8 cellular contexts compared by ENCODE assay signal in the genomic region with DNA sequence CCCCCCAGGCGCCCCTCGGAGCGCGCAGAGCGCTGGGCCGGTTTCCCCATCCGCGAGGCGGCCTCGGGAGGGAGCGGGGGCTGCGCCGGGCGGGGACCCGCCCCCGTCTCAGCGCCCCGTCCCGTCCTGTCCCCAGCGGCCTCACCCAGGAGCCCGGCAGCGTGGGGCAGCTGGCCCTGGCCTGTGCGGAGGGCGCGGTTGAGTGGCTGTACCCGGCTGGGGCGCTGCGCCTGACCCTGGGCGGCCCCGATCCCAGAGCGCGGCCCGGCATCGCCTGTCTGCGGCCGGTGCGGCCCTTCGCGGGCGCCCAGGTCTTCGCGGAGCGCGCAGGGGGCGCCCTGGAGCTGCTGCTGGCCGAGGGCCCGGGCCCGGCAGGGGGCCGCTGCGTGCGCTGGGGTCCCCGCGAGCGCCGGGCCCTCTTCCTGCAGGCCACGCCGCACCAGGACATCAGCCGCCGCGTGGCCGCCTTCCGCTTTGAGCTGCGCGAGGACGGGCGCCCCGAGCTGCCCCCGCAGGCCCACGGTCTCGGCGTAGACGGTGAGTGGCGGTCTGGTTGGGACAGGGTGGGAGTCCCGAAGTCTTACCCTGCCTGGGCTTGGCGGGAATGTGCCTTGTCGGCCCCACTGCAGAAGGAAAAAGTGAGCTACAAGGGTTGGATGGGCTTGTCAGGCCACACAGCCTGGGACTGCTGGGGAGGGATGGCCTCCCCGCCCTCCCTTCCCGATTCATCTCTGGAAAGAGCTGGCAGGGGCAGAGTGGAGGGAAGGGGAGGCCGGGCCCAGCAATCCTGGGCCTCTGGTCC. TPM values are rescaled to one million over a fixed set of nuclear protein-coding genes. Genes with fewer than 3 reads are reported as not detected.
DNase-seq lines count a peak whose midpoint lies in the region; ATAC-seq, FAIRE-seq and TF ChIP-seq lines count a peak whose summit lies in the region.

No MANE protein-coding gene starts in this region.

- no peak overlapping the region for H3K56ac ChIP-seq in H1 (replicated peaks; ENCODE audit: insufficient read length, low read depth, low read length)

- no peaks in the 10 kb centered on the region for H3K36me3 ChIP-seq in PC-9 (ENCODE audit: low read depth)
- H3K36me3 ChIP-seq in H1 (ENCODE audit: control insufficient read depth in 2 of 4, insufficient read depth in 4 of 4, low read length in 3 of 4) = no peaks in the 10 kb centered on the region
- no peaks in the 10 kb centered on the region for H3K36me3 ChIP-seq in neural cell (ENCODE audit: insufficient read depth, low read length)

- H2BK15ac ChIP-seq in H1 (ENCODE audit: low read length) = no peak overlapping the region

- H3K27me3 ChIP-seq in CD4-positive, alpha-beta T cell (ENCODE audit: control insufficient read depth, insufficient read depth, low read length) = peaks cover 16% of the 10 kb centered on the region
- H3K27me3 ChIP-seq in PC-9 (ENCODE audit: insufficient read depth, low read depth) = peaks cover 7% of the 10 kb centered on the region; the same call in 1 of the 2 replicates
- peaks cover 0 to 44% (median 26%) of the 10 kb centered on the region in 4 experiments; a peak in 6 of 7 replicates for H3K27me3 ChIP-seq in H1 (replicated peaks in 1 of 4; ENCODE audit: control insufficient read depth in 3 of 4, extremely low read depth in 1 of 4, insufficient read depth in 3 of 4, low read length in 3 of 4)
- no peaks in the 10 kb centered on the region for H3K27me3 ChIP-seq in neural cell (ENCODE audit: insufficient read depth, low read depth, low read length)

- no peak overlapping the region for H3K14ac ChIP-seq in H1 (ENCODE audit: insufficient read length)

- no peak overlapping the region for H2AK5ac ChIP-seq in H1 (ENCODE audit: low read depth, low read length)

- WGBS in H1 (ENCODE audit: extremely low coverage in 1 of 2, insufficient coverage in 1 of 2, insufficient read length in 1 of 2, insufficient replicate concordance in 2 of 2, low coverage in 1 of 2, low lambda C conversion rate in 2 of 2, missing lambda C conversion rate in 1 of 2), 2 experiments = 3% methylated on average over 42 of the region's 79 CpGs; no CpG with 5 or more reads in 1 of the 2 experiments

- H3K18ac ChIP-seq in H1 (ENCODE audit: extremely low read depth, low read length) = peak overlapping the region; percentile 48

- no TSS peak for BruUV-seq in PC-9 (replicated peaks; lab: Mats Ljungman, UMichigan)

- H3K9ac ChIP-seq in H1 (replicated peaks in 1 of 4; ENCODE audit: extremely low read depth in 1 of 4, low read depth in 3 of 4, low read length in 3 of 4) (peak overlapping the region in 1 of 4 experiments; percentile 54; a peak in 2 of 7 replicates), neural cell (ENCODE audit: low read length) (peak overlapping the region; percentile 51)

- H2AFZ ChIP-seq in PC-9 = 0 out of 2 replicates have a peak overlapping the region, but pooled peaks have one; percentile 33
- no peak overlapping the region for H2AFZ ChIP-seq in H1 (ENCODE audit: low read length)
- no peak overlapping the region for H2AFZ ChIP-seq in neural cell (ENCODE audit: low read depth, low read length)

- H4K20me1 ChIP-seq in PC-9 (ENCODE audit: insufficient read depth) (peaks cover 12% of the 10 kb centered on the region; the same call in 1 of the 2 replicates), H1 (replicated peaks in 1 of 2; ENCODE audit: control insufficient read depth in 1 of 2, insufficient read depth in 2 of 2, low read length in 2 of 2) (peaks cover 4 to 13% of the 10 kb centered on the region in 2 experiments), neural cell (ENCODE audit: insufficient read depth) (no peaks in the 10 kb centered on the region)

- H3K27ac Mint-ChIP-seq in CD4-positive, alpha-beta T cell = no peak overlapping the region

- POLR2A ChIA-PET in CD4-positive, alpha-beta T cell (lab: Charles Lee) = interaction anchor here (1.4 to 4.5 kb wide), 4 partner anchors 11 to 73 kb away, joined by 3 to 30 read pairs (median 14); partner anchors contain the start of genes CCDC78, CHTF18, HAGHL and RPUSD1
- POLR2A ChIA-PET in PC-9 (lab: Charles Lee; ENCODE audit: unreplicated experiment) (interaction anchor here (0.7 to 1.5 kb wide), 4 partner anchors 10 to 92 kb away, joined by 3 to 26 read pairs (median 14); partner anchors contain the start of genes CCDC78, CHTF18 and RPUSD1), H1 (lab: Charles Lee; ENCODE audit: partially characterized antibody) (interaction anchor here (0.9 to 23.0 kb wide), 21 partner anchors 1 to 345 kb away, joined by 3 to 353 read pairs (median 5); partner anchors contain the start of genes ANTKMT, CCDC78, CHTF18 and CIAO3)

- H3K4me2 ChIP-seq in PC-9 = peak overlapping the region; percentile 85
- peak overlapping the region; percentile 53 to 83 for H3K4me2 ChIP-seq in H1 (ENCODE audit: insufficient read depth in 1 of 2, low read depth in 2 of 2, low read length in 2 of 2)
- H3K4me2 ChIP-seq in neural cell (ENCODE audit: low read length) = peak overlapping the region; percentile 35

- no peak for DNase-seq in CD4-positive, alpha-beta T cell
- DNase-seq in PC-9 = peak in 1 of 2 experiments; percentile 45
- no peak for DNase-seq in H1 (ENCODE audit: low read depth in 1 of 2, low spot score in 2 of 2)
- DNase-seq in H54 (ENCODE audit: insufficient read length, low spot score) = no peak
- DNase-seq in NCI-H1105 treated with DMSO at 0.1 percent for 48 hours (lab: John Stamatoyannopoulos, UW) = no peak
- no peak for DNase-seq in NOMO-1 treated with dmso at 0.1 percent for 144 hours (lab: John Stamatoyannopoulos, UW; ENCODE audit: unreplicated experiment)

- peak overlapping the region; percentile 73; the same call in 1 of the 2 replicates for H4K8ac ChIP-seq in H1 (ENCODE audit: extremely low read depth, insufficient read depth, low read length)

- H3K4me1 Mint-ChIP-seq in CD4-positive, alpha-beta T cell (ENCODE audit: low read depth) = peaks cover 24% of the 10 kb centered on the region

- no peaks in the 10 kb centered on the region for H3K9me3 Mint-ChIP-seq in CD4-positive, alpha-beta T cell

- peaks cover 14% of the 10 kb centered on the region for H3K27me3 Mint-ChIP-seq in CD4-positive, alpha-beta T cell

- TF ChIP-seq EP300 in H1 (IDR thresholded peaks at IDR 0.05; ENCODE audit: borderline replicate concordance in 1 of 2, low read depth in 2 of 2, low read length in 2 of 2) = no peak
- no peak for TF ChIP-seq EP300 in neural cell (conservative IDR thresholded peaks at IDR 0.05; ENCODE audit: poor library complexity, severe bottlenecking)

- no peak overlapping the region for H3K23ac ChIP-seq in H1 (ENCODE audit: insufficient read length)

- no peak for ATAC-seq in CD4-positive, alpha-beta T cell (ENCODE audit: poor library complexity)
- ATAC-seq in GM19035 (IDR thresholded peaks at IDR 0.05; ENCODE audit: unreplicated experiment) = peak; percentile 23

- no peak overlapping the region for H4K5ac ChIP-seq in H1 (ENCODE audit: insufficient read length, low read depth, low read length)

- H3K4me3 Mint-ChIP-seq in CD4-positive, alpha-beta T cell = peak overlapping the region; percentile 69

- TF ChIP-seq POLR2A in H1 (IDR thresholded peaks at IDR 0.05; ENCODE audit: control extremely low read depth in 1 of 2, low read depth in 2 of 2, low read length in 2 of 2) (no peak), H54 (IDR thresholded peaks at IDR 0.05; ENCODE audit: low read depth, low read length) (no peak)

- FAIRE-seq in H1 (lab: Jason Lieb, UNC) (no peak), H54 (lab: Jason Lieb, UNC) (no peak)

- H2BK120ac ChIP-seq in H1 (replicated peaks; ENCODE audit: low read depth, low read length) = no peak overlapping the region

- H3F3A ChIP-seq in PC-9 (ENCODE audit: insufficient read depth, low read depth) (peaks cover 44% of the 10 kb centered on the region), neural cell (ENCODE audit: insufficient read depth, low read length, poor library complexity, severe bottlenecking) (peaks cover 4% of the 10 kb centered on the region)

- no peak overlapping the region for H2BK12ac ChIP-seq in H1 (ENCODE audit: low read depth, low read length)

- H3K4ac ChIP-seq in H1 (replicated peaks; ENCODE audit: insufficient read length, low read depth, low read length) = no peak overlapping the region

- intact Hi-C loops in CD4-positive, alpha-beta T cell (cut with DNase I, micrococcal nuclease) = loop anchor here in 1 of 2 experiments (2.0 kb wide), 1 partner anchor 13 kb away; no protein-coding TSS in a partner anchor
- intact Hi-C loops in PC-9 (cut with micrococcal nuclease; ENCODE audit: unreplicated experiment) = no loop called here

- no peaks in the 10 kb centered on the region for H3K36me3 Mint-ChIP-seq in CD4-positive, alpha-beta T cell (ENCODE audit: low read depth)

- no peak overlapping the region for H3K27ac ChIP-seq in CD4-positive, alpha-beta T cell (ENCODE audit: low read depth, low read length)
- H3K27ac ChIP-seq in PC-9 (no peak overlapping the region), H1 (ENCODE audit: low read depth, low read length) (no peak overlapping the region), neural cell (ENCODE audit: low read length) (peak overlapping the region; percentile 58)

- no peak for TF ChIP-seq CTCF in CD4-positive, alpha-beta T cell (IDR thresholded peaks at IDR 0.05)
- TF ChIP-seq CTCF in PC-9 (conservative IDR thresholded peaks at IDR 0.05) (no peak; the same call in 1 of the 2 replicates), H1 (IDR thresholded peaks at IDR 0.05; ENCODE audit: control extremely low read depth in 1 of 3, insufficient read depth in 1 of 3, low read depth in 1 of 3, low read length in 3 of 3) (peak in 2 of 3 experiments; percentile 22 to 53; a peak in 3 of 4 replicates), neural cell (IDR thresholded peaks at IDR 0.05; ENCODE audit: poor library complexity, severe bottlenecking) (peak; percentile 55)

- H3K4me1 ChIP-seq in PC-9 (replicated peaks; ENCODE audit: insufficient read depth) = peaks cover 55% of the 10 kb centered on the region
- H3K4me1 ChIP-seq in H1 (replicated peaks in 1 of 4; ENCODE audit: control insufficient read depth in 3 of 4, insufficient read depth in 4 of 4, low read length in 3 of 4) = peaks cover 0 to 29% (median 19%) of the 10 kb centered on the region in 4 experiments; a peak in 5 of 7 replicates

- H3K79me2 ChIP-seq in PC-9 (ENCODE audit: low read depth) = peaks cover 4% of the 10 kb centered on the region; the same call in 1 of the 2 replicates
- H3K79me2 ChIP-seq in H1 (ENCODE audit: control insufficient read depth in 1 of 2, insufficient read depth in 2 of 2, low read length in 2 of 2) = no peaks in the 10 kb centered on the region
- H3K79me2 ChIP-seq in neural cell (replicated peaks; ENCODE audit: insufficient read depth, low read length) = peaks cover 21% of the 10 kb centered on the region

- H3K23me2 ChIP-seq in H1 (ENCODE audit: low read depth, low read length) = peaks cover 17% of the 10 kb centered on the region; the same call in 1 of the 2 replicates

- H2BK20ac ChIP-seq in H1 (ENCODE audit: low read length) = no peak overlapping the region

- no peaks in the 10 kb centered on the region for H3K79me1 ChIP-seq in H1 (ENCODE audit: low read depth, low read length)

- CTCF ChIA-PET in CD4-positive, alpha-beta T cell (lab: Charles Lee) = interaction anchor here (1.0 to 2.3 kb wide), 3 partner anchors 17 to 73 kb away, joined by 3 to 8 read pairs (median 3); partner anchors contain the start of genes CHTF18, CIAO3 and RPUSD1
- CTCF ChIA-PET in PC-9 (lab: Charles Lee) = interaction anchor here (0.6 kb wide), 2 partner anchors 43 to 581 kb away, joined by 3 read pairs; no protein-coding TSS in a partner anchor
- CTCF ChIA-PET in H1 (lab: Charles Lee; ENCODE audit: partially characterized antibody) = interaction anchor here (0.6 to 33.4 kb wide), 19 partner anchors 8 to 616 kb away, joined by 3 to 977 read pairs (median 4); partner anchors contain the start of genes ANTKMT, CCDC78, CHTF18 and CIAO3

- H3K9me2 ChIP-seq in PC-9 (ENCODE audit: insufficient read depth) = no peaks in the 10 kb centered on the region
- H3K9me2 ChIP-seq in neural cell (ENCODE audit: insufficient read depth, low read length) = no peaks in the 10 kb centered on the region

- TF ChIP-seq RAD21 in H1 (IDR thresholded peaks at IDR 0.05 in 1 of 2, conservative IDR thresholded peaks at IDR 0.05 in 1 of 2; ENCODE audit: low read depth in 2 of 2, low read length in 2 of 2) (peak in 1 of 2 experiments; percentile 39; a peak in 2 of 4 replicates), neural cell (conservative IDR thresholded peaks at IDR 0.05) (peak; percentile 22)

- H3K4me3 ChIP-seq in PC-9 (peak overlapping the region; percentile 81), H1 (ENCODE audit: extremely low read depth in 1 of 4, insufficient read depth in 2 of 4, low read depth in 3 of 4, low read length in 4 of 4) (peak overlapping the region; percentile 41 to 74 (median 44); a peak in 7 of 8 replicates), neural cell (ENCODE audit: low read length) (peak overlapping the region; percentile 61)

- no peak overlapping the region for H4K91ac ChIP-seq in H1 (replicated peaks; ENCODE audit: insufficient read length, low read length)

- no peaks in the 10 kb centered on the region for H3K9me3 ChIP-seq in CD4-positive, alpha-beta T cell (ENCODE audit: control insufficient read depth, low read length)
- H3K9me3 ChIP-seq in PC-9 (ENCODE audit: insufficient read depth, low read depth) = no peaks in the 10 kb centered on the region
- H3K9me3 ChIP-seq in H1 (ENCODE audit: insufficient read depth in 2 of 2, low read depth in 1 of 2, low read length in 1 of 2) = no peaks in the 10 kb centered on the region
- H3K9me3 ChIP-seq in neural cell (ENCODE audit: low read length) = no peaks in the 10 kb centered on the region

- no peak overlapping the region; the same call in 1 of the 2 replicates for H2BK5ac ChIP-seq in H1 (ENCODE audit: low read depth, low read length)

RNA-seq across cellular contexts. Expression of gene METRN, which starts 0.7 kb away (rescaled TPM):
- total RNA-seq in CD4-positive, alpha-beta T cell = 1 to 10 TPM; 2.6 to 3.2 TPM
- 77.5 and 88.5 TPM in 2 replicates for total RNA-seq in PC-9 (2021)
- 18.7 and 19.1 TPM in 2 replicates for total RNA-seq in H1 (2021; fragmentation: NEBNext Ultra II Directional; extraction: Animal tissue kit (Norgen Biotek cat#: 25700))
- polyA plus RNA-seq in H1 (2011; rRNA removed) (25.8 and 43.4 TPM in 2 replicates), neural cell (37.6 and 56.1 TPM in 2 replicates)
- polyA plus RNA-seq in H1 (2011; cell fraction: cytosol; rRNA removed) = 39.6 TPM
- 64.1 TPM for polyA plus RNA-seq in H1 (2011; cell fraction: nucleus; rRNA removed)
- 7.7 to 23.1 TPM (median 19.6 TPM) in 4 replicates for polyA plus RNA-seq in H1 (2012, experiment 1 of 2)
- 13.6 TPM for polyA plus RNA-seq in H1 (2012, experiment 2 of 2)
- polyA plus RNA-seq in H1 (2013, experiment 1 of 2) = 11.6 TPM
- 12.0 TPM for polyA plus RNA-seq in H1 (2013, experiment 2 of 2)
- 2.6 and 3.7 TPM in 2 replicates for polyA minus RNA-seq in H1 (2011; rRNA and poly(A)+ RNA removed)
- polyA minus RNA-seq in H1 (2011; cell fraction: cytosol; rRNA and poly(A)+ RNA removed) = 10.6 TPM
- polyA minus RNA-seq in H1 (2011; cell fraction: nucleus; rRNA and poly(A)+ RNA removed) = 13.7 TPM
- 16.4 and 20.0 TPM in 2 replicates for polyA minus RNA-seq in neural cell

RNA-seq across cellular contexts. Expression of gene ANTKMT, which starts 5.3 kb away (rescaled TPM):
- 1 to 10 TPM; 8.1 TPM for total RNA-seq in CD4-positive, alpha-beta T cell
- total RNA-seq in PC-9 (2021) = 55.0 and 102 TPM in 2 replicates
- 26.5 and 31.8 TPM in 2 replicates for total RNA-seq in H1 (2021; fragmentation: NEBNext Ultra II Directional; extraction: Animal tissue kit (Norgen Biotek cat#: 25700))
- polyA plus RNA-seq in H1 (2011; rRNA removed) = 26.6 and 50.3 TPM in 2 replicates
- 26.8 TPM for polyA plus RNA-seq in H1 (2011; cell fraction: cytosol; rRNA removed)
- polyA plus RNA-seq in H1 (2011; cell fraction: nucleus; rRNA removed) = 47.4 TPM
- 5.3 to 19.7 TPM (median 15.5 TPM) in 4 replicates for polyA plus RNA-seq in H1 (2012, experiment 1 of 2)
- polyA plus RNA-seq in H1 (2012, experiment 2 of 2) = 9.2 TPM
- polyA plus RNA-seq in H1 (2013, experiment 1 of 2) = 26.3 TPM
- 25.7 TPM for polyA plus RNA-seq in H1 (2013, experiment 2 of 2)
- polyA minus RNA-seq in H1 (2011; rRNA and poly(A)+ RNA removed) = 0.66 and 1.2 TPM in 2 replicates
- 13.1 TPM for polyA minus RNA-seq in H1 (2011; cell fraction: cytosol; rRNA and poly(A)+ RNA removed)
- polyA minus RNA-seq in H1 (2011; cell fraction: nucleus; rRNA and poly(A)+ RNA removed) = 15.1 TPM
- 73.4 and 98.7 TPM in 2 replicates for polyA plus RNA-seq in neural cell
- polyA minus RNA-seq in neural cell = 10.5 and 18.7 TPM in 2 replicates

RNA-seq across cellular contexts. Expression of gene FBXL16, which starts 10.0 kb away (rescaled TPM):
- 10 to 100 TPM; 11.0 to 11.7 TPM for total RNA-seq in CD4-positive, alpha-beta T cell
- total RNA-seq in PC-9 (2021) = 22.2 and 24.0 TPM in 2 replicates
- total RNA-seq in H1 (2021; fragmentation: NEBNext Ultra II Directional; extraction: Animal tissue kit (Norgen Biotek cat#: 25700)) = 10.3 and 12.5 TPM in 2 replicates
- polyA plus RNA-seq in H1 (2011; rRNA removed) = 12.8 and 21.9 TPM in 2 replicates
- polyA plus RNA-seq in H1 (2011; cell fraction: cytosol; rRNA removed) = 10.8 TPM
- 15.2 TPM for polyA plus RNA-seq in H1 (2011; cell fraction: nucleus; rRNA removed)
- 6.9 to 31.1 TPM (median 29.9 TPM) in 4 replicates for polyA plus RNA-seq in H1 (2012, experiment 1 of 2)
- 7.1 TPM for polyA plus RNA-seq in H1 (2012, experiment 2 of 2)
- polyA plus RNA-seq in H1 (2013, experiment 1 of 2) = 15.8 TPM
- 14.3 TPM for polyA plus RNA-seq in H1 (2013, experiment 2 of 2)
- 3.3 and 3.8 TPM in 2 replicates for polyA minus RNA-seq in H1 (2011; rRNA and poly(A)+ RNA removed)
- polyA minus RNA-seq in H1 (2011; cell fraction: cytosol; rRNA and poly(A)+ RNA removed) = 10.3 TPM
- polyA minus RNA-seq in H1 (2011; cell fraction: nucleus; rRNA and poly(A)+ RNA removed) = 7.1 TPM
- 3.4 and 6.1 TPM in 2 replicates for polyA plus RNA-seq in neural cell
- polyA minus RNA-seq in neural cell = 8.0 and 10.8 TPM in 2 replicates

RNA-seq across cellular contexts. Expression of gene CCDC78, which starts 10.6 kb away (rescaled TPM):
- total RNA-seq in CD4-positive, alpha-beta T cell = 1 to 10 TPM; 1.2 to 2.7 TPM
- total RNA-seq in PC-9 (2021) = 4.2 and 6.4 TPM in 2 replicates
- 8.2 and 8.5 TPM in 2 replicates for total RNA-seq in H1 (2021; fragmentation: NEBNext Ultra II Directional; extraction: Animal tissue kit (Norgen Biotek cat#: 25700))
- 7.1 and 10.9 TPM in 2 replicates for polyA plus RNA-seq in H1 (2011; rRNA removed)
- polyA plus RNA-seq in H1 (2011; cell fraction: cytosol; rRNA removed) = 9.8 TPM
- polyA plus RNA-seq in H1 (2011; cell fraction: nucleus; rRNA removed) = 90.1 TPM
- 7.2 to 12.1 TPM (median 10.1 TPM) in 4 replicates for polyA plus RNA-seq in H1 (2012, experiment 1 of 2)
- 4.7 TPM for polyA plus RNA-seq in H1 (2012, experiment 2 of 2)
- polyA plus RNA-seq in H1 (2013, experiment 1 of 2) = 6.5 TPM
- polyA plus RNA-seq in H1 (2013, experiment 2 of 2) = 6.2 TPM
- 1.3 and 1.4 TPM in 2 replicates for polyA minus RNA-seq in H1 (2011; rRNA and poly(A)+ RNA removed)
- 2.9 TPM for polyA minus RNA-seq in H1 (2011; cell fraction: cytosol; rRNA and poly(A)+ RNA removed)
- 14.3 TPM for polyA minus RNA-seq in H1 (2011; cell fraction: nucleus; rRNA and poly(A)+ RNA removed)
- 8.8 and 10.7 TPM in 2 replicates for polyA plus RNA-seq in neural cell
- polyA minus RNA-seq in neural cell = 3.6 and 5.8 TPM in 2 replicates

RNA-seq across cellular contexts. Expression of gene HAGHL, which starts 11.3 kb away (rescaled TPM):
- total RNA-seq in CD4-positive, alpha-beta T cell = 1 to 10 TPM; 7.1 to 9.2 TPM
- 31.0 and 57.6 TPM in 2 replicates for total RNA-seq in PC-9 (2021)
- total RNA-seq in H1 (2021; fragmentation: NEBNext Ultra II Directional; extraction: Animal tissue kit (Norgen Biotek cat#: 25700)) = 23.1 and 26.6 TPM in 2 replicates
- 26.9 and 41.5 TPM in 2 replicates for polyA plus RNA-seq in H1 (2011; rRNA removed)
- polyA plus RNA-seq in H1 (2011; cell fraction: cytosol; rRNA removed) = 40.3 TPM
- polyA plus RNA-seq in H1 (2011; cell fraction: nucleus; rRNA removed) = 107 TPM
- polyA plus RNA-seq in H1 (2012, experiment 1 of 2) = 12.3 to 24.7 TPM (median 23.4 TPM) in 4 replicates
- 11.8 TPM for polyA plus RNA-seq in H1 (2012, experiment 2 of 2)
- 12.5 TPM for polyA plus RNA-seq in H1 (2013, experiment 1 of 2)
- 14.3 TPM for polyA plus RNA-seq in H1 (2013, experiment 2 of 2)
- 2.0 and 3.2 TPM in 2 replicates for polyA minus RNA-seq in H1 (2011; rRNA and poly(A)+ RNA removed)
- 12.3 TPM for polyA minus RNA-seq in H1 (2011; cell fraction: cytosol; rRNA and poly(A)+ RNA removed)
- 15.1 TPM for polyA minus RNA-seq in H1 (2011; cell fraction: nucleus; rRNA and poly(A)+ RNA removed)
- polyA plus RNA-seq in neural cell = 28.3 and 37.6 TPM in 2 replicates
- 5.4 and 8.0 TPM in 2 replicates for polyA minus RNA-seq in neural cell

Comparison
In these comparisons a context has a peak if more than half of its experiments do, and no peak if none do; other contexts are left out.
1. CTCF ChIP-seq: peak in H1 (2 of 3) and neural cell (single experiment); none in CD4-positive, alpha-beta T cell (single experiment) and PC-9 (single experiment).
2. H3K4me2 ChIP-seq: peak in every context shown above with its lines; median percentile 85 in PC-9; 68 in H1; 35 in neural cell.
3. Peak in every context shown above with its lines, with median percentiles within 50 percentile points of each other: H3K4me3 ChIP-seq.